Comparison of ENCODE assay signal across 8 cellular contexts in the genomic region with DNA sequence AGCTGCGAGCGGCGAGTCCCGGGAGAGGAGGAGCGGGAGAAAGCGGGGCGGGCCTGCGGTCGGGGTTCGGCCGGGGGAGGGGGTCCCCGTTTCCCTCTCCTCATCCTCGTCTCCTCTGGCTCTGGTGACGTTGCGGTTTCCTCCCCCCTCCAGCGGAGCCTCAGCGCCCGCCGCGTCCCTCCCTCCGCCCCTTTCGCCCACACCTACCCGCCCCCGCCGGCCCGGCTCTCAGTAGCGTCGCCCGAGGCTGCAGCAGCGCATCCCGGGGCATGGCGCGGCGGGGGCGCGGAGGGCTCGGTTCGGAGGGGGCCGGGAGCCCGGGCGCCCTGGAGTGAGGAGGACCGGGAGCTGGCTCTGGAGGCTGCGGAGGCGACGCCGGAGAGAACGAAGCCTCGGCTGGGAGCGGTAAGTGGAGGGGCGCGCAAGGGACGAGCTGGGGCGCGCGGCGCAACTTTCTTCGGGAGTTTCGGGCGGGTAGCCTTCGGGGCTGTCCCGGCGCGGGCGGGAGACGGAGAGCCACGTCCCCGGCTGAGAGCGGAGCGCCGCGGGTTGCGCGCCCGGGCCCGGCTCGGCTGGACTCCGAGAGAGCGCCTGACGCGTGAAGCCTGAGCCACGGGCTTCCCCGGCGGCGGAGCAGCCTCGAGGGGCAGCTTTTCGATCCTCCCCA. TPM values are rescaled to one million over a fixed set of nuclear protein-coding genes. Genes with fewer than 3 reads are reported as not detected.
DNase-seq lines count a peak whose midpoint lies in the region; ATAC-seq and TF ChIP-seq lines count a peak whose summit lies in the region.

A gene (plus strand): TSS at position 231 of the 667 bp plus-strand sequence. CDS start 28,304 bp downstream, outside the sequence.

- peak within 1 kb of the TSS; percentile 84 for H3K4me3 Mint-ChIP-seq in WTC11
- H3K4me3 Mint-ChIP-seq in central memory CD8-positive, alpha-beta T cell, result peak within 1 kb of the TSS; percentile 77

- H3K27ac Mint-ChIP-seq in WTC11, result peak within 1 kb of the TSS; percentile 92
- no peak within 1 kb of the TSS for H3K27ac Mint-ChIP-seq in central memory CD8-positive, alpha-beta T cell (ENCODE audit: low read depth)

- H3K9me3 Mint-ChIP-seq in WTC11, result no peaks in the 10 kb centered on the region
- no peaks in the 10 kb centered on the region for H3K9me3 Mint-ChIP-seq in central memory CD8-positive, alpha-beta T cell

- CTCF ChIA-PET in WTC11 (lab: Charles Lee), result interaction anchor here (0.7 to 3.1 kb wide), 8 partner anchors 16 to 195 kb away, joined by 3 to 24 read pairs (median 3); a partner anchor contains a TSS

- POLR2A ChIA-PET in WTC11 (lab: Charles Lee), result interaction anchor here (0.7 to 2.3 kb wide), 12 partner anchors 14 to 201 kb away, joined by 3 to 15 read pairs (median 4); a partner anchor contains a TSS

- peaks cover 54% of the 10 kb centered on the region for H3K4me1 Mint-ChIP-seq in WTC11
- H3K4me1 Mint-ChIP-seq in central memory CD8-positive, alpha-beta T cell, result peaks cover 11% of the 10 kb centered on the region

- DNase-seq in EH (ENCODE audit: low read depth) (peak; percentile 90), HuH-7 (ENCODE audit: low spot score) (peak; percentile 70), WTC11 (ENCODE audit: low spot score) (peak; percentile 89), islet precursor cell (peak; percentile 83), NCI-H2081 (lab: John Stamatoyannopoulos, UW) (no peak)
- peak in 1 of 2 donors; percentile 26 for DNase-seq in central memory CD8-positive, alpha-beta T cell (ENCODE audit: low spot score in 2 of 2)
- peak in 2 of 3 donors; percentile 34 to 47 for DNase-seq in stimulated activated CD4-positive, alpha-beta T cell treated with anti-CD3 and anti-CD28 coated beads, Interleukin-12 subunit alpha, Interleukin-12 subunit beta, amount 100 ng/mL, for 48 hours (ENCODE audit: low read depth in 2 of 3, low spot score in 1 of 3)

- no peak for TF ChIP-seq CTCF in WTC11 (IDR thresholded peaks at IDR 0.05)

- peaks cover 7% of the 10 kb centered on the region for H3K36me3 Mint-ChIP-seq in WTC11
- H3K36me3 Mint-ChIP-seq in central memory CD8-positive, alpha-beta T cell (ENCODE audit: insufficient read depth), result peaks cover 2% of the 10 kb centered on the region

- H3K27me3 Mint-ChIP-seq in WTC11 (ENCODE audit: low read depth), result no peaks in the 10 kb centered on the region
- peaks cover 28% of the 10 kb centered on the region for H3K27me3 Mint-ChIP-seq in central memory CD8-positive, alpha-beta T cell

- ATAC-seq in GM21515 (IDR thresholded peaks at IDR 0.05; ENCODE audit: unreplicated experiment) (peak; percentile 73), WTC11 (peak; percentile 83)
- peak; percentile 77 for ATAC-seq in central memory CD8-positive, alpha-beta T cell (replicated peaks; ENCODE audit: extremely low read depth, poor library complexity, severe bottlenecking)

TF ChIP-seq in WTC11, 78 proteins besides CTCF, POLR2A, EP300 and RAD21 (continues in another document):
- TF ChIP-seq TCF7 (CRISPR knock-in tag; IDR thresholded peaks at IDR 0.05; ENCODE audit: low read depth) (no peak), JUN (CRISPR knock-in tag; IDR thresholded peaks at IDR 0.05) (no peak), ZNF416 (CRISPR knock-in tag; IDR thresholded peaks at IDR 0.05) (no peak), CREB1 (CRISPR knock-in tag; IDR thresholded peaks at IDR 0.05) (no peak), ZNF423 (CRISPR knock-in tag; IDR thresholded peaks at IDR 0.05) (peak; percentile 92), GTF2I (CRISPR knock-in tag; conservative IDR thresholded peaks at IDR 0.05) (no peak), ZNF317 (CRISPR knock-in tag; IDR thresholded peaks at IDR 0.05; ENCODE audit: borderline replicate concordance, low read depth) (no peak), ZNF263 (CRISPR knock-in tag; IDR thresholded peaks at IDR 0.05; ENCODE audit: low read depth) (0 out of 2 replicates have a peak, but pooled peaks have one; percentile 18), CREM (CRISPR knock-in tag; IDR thresholded peaks at IDR 0.05) (peak; percentile 73; the same call in 1 of the 2 replicates), ZNF138 (CRISPR knock-in tag; conservative IDR thresholded peaks at IDR 0.05) (no peak), SMAD4 (CRISPR knock-in tag; IDR thresholded peaks at IDR 0.05) (no peak)
- TF ChIP-seq, protein P1, sequence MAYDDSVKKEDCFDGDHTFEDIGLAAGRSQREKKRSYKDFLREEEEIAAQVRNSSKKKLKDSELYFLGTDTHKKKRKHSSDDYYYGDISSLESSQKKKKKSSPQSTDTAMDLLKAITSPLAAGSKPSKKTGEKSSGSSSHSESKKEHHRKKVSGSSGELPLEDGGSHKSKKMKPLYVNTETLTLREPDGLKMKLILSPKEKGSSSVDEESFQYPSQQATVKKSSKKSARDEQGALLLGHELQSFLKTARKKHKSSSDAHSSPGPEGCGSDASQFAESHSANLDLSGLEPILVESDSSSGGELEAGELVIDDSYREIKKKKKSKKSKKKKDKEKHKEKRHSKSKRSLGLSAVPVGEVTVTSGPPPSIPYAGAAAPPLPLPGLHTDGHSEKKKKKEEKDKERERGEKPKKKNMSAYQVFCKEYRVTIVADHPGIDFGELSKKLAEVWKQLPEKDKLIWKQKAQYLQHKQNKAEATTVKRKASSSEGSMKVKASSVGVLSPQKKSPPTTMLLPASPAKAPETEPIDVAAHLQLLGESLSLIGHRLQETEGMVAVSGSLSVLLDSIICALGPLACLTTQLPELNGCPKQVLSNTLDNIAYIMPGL (CRISPR knock-in tag; IDR thresholded peaks at IDR 0.05), result peak; percentile 89; the same call in 1 of the 2 replicates
- TF ChIP-seq, protein P2, sequence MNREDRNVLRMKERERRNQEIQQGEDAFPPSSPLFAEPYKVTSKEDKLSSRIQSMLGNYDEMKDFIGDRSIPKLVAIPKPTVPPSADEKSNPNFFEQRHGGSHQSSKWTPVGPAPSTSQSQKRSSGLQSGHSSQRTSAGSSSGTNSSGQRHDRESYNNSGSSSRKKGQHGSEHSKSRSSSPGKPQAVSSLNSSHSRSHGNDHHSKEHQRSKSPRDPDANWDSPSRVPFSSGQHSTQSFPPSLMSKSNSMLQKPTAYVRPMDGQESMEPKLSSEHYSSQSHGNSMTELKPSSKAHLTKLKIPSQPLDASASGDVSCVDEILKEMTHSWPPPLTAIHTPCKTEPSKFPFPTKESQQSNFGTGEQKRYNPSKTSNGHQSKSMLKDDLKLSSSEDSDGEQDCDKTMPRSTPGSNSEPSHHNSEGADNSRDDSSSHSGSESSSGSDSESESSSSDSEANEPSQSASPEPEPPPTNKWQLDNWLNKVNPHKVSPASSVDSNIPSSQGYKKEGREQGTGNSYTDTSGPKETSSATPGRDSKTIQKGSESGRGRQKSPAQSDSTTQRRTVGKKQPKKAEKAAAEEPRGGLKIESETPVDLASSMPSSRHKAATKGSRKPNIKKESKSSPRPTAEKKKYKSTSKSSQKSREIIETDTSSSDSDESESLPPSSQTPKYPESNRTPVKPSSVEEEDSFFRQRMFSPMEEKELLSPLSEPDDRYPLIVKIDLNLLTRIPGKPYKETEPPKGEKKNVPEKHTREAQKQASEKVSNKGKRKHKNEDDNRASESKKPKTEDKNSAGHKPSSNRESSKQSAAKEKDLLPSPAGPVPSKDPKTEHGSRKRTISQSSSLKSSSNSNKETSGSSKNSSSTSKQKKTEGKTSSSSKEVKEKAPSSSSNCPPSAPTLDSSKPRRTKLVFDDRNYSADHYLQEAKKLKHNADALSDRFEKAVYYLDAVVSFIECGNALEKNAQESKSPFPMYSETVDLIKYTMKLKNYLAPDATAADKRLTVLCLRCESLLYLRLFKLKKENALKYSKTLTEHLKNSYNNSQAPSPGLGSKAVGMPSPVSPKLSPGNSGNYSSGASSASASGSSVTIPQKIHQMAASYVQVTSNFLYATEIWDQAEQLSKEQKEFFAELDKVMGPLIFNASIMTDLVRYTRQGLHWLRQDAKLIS (CRISPR knock-in tag; IDR thresholded peaks at IDR 0.05; ENCODE audit: borderline replicate concordance), result peak; percentile 71; the same call in 1 of the 2 replicates
- TF ChIP-seq, protein P3, sequence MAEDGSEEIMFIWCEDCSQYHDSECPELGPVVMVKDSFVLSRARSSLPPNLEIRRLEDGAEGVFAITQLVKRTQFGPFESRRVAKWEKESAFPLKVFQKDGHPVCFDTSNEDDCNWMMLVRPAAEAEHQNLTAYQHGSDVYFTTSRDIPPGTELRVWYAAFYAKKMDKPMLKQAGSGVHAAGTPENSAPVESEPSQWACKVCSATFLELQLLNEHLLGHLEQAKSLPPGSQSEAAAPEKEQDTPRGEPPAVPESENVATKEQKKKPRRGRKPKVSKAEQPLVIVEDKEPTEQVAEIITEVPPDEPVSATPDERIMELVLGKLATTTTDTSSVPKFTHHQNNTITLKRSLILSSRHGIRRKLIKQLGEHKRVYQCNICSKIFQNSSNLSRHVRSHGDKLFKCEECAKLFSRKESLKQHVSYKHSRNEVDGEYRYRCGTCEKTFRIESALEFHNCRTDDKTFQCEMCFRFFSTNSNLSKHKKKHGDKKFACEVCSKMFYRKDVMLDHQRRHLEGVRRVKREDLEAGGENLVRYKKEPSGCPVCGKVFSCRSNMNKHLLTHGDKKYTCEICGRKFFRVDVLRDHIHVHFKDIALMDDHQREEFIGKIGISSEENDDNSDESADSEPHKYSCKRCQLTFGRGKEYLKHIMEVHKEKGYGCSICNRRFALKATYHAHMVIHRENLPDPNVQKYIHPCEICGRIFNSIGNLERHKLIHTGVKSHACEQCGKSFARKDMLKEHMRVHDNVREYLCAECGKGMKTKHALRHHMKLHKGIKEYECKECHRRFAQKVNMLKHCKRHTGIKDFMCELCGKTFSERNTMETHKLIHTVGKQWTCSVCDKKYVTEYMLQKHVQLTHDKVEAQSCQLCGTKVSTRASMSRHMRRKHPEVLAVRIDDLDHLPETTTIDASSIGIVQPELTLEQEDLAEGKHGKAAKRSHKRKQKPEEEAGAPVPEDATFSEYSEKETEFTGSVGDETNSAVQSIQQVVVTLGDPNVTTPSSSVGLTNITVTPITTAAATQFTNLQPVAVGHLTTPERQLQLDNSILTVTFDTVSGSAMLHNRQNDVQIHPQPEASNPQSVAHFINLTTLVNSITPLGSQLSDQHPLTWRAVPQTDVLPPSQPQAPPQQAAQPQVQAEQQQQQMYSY (CRISPR knock-in tag; IDR thresholded peaks at IDR 0.05), result peak; percentile 60
- TF ChIP-seq, protein P4, sequence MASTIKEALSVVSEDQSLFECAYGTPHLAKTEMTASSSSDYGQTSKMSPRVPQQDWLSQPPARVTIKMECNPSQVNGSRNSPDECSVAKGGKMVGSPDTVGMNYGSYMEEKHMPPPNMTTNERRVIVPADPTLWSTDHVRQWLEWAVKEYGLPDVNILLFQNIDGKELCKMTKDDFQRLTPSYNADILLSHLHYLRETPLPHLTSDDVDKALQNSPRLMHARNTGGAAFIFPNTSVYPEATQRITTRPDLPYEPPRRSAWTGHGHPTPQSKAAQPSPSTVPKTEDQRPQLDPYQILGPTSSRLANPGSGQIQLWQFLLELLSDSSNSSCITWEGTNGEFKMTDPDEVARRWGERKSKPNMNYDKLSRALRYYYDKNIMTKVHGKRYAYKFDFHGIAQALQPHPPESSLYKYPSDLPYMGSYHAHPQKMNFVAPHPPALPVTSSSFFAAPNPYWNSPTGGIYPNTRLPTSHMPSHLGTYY (CRISPR knock-in tag; IDR thresholded peaks at IDR 0.05), result no peak

RNA-seq across cellular contexts. Expression of the gene that starts here (rescaled TPM):
- 66.3 to 78.3 TPM (median 71.2 TPM) in 3 replicates for total RNA-seq in WTC11 (2021)

Comparison
In these comparisons a context has a peak if more than half of its experiments do, and no peak if none do; other contexts are left out.
1. DNase-seq: peak in EH (single experiment), HuH-7 (single experiment), WTC11 (single experiment), islet precursor cell (single experiment) and stimulated activated CD4-positive, alpha-beta T cell treated with anti-CD3 and anti-CD28 coated beads, Interleukin-12 subunit alpha, Interleukin-12 subunit beta, amount 100 ng/mL, for 48 hours (2 of 3); none in NCI-H2081 (0 of 2).
2. Peak in every context shown above with its lines, with median percentiles within 50 percentile points of each other: ATAC-seq.